ENCODE assay signal across 23 cellular contexts in the genomic region with DNA sequence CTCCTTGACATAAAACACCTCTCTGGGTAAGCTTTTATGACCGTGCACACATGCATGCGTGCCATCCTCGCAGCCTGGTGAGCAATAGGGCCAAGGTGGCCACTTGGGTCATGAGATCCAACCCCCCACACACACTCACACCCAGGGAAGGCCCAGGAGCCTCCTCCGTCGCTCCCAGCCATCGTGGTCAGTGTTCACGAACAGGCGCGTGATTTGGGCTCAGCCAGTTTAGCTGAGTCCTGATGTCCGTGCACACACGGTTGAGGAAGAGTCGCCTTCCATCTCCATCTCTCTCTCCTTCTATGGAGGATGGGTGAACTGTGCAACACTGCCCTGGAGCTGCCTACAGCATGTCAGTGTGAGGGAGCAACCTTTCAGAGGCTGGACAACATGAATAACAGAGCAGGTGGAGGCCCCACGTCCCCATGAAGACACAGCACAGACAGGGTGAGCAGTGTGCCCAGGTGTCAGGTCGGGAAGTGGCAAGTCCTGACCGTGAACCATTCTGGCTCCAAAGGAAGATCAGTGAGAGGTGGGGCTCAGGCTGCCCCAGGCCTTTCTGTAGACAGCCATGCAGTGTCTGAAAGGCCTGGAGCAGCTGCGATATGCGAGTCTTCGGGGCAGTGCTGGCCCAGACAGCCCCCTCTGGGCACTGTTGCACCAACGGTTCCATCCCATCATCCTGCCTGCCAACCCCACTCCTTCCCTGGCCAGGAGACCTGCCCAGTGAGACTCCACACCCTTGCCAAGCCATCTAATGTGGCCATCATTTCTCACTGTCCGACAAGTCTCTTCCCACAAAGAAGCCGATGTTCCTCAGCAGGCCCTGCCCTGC.
DNase-seq lines count a peak whose midpoint lies in the region; ATAC-seq, FAIRE-seq and TF ChIP-seq lines count a peak whose summit lies in the region.
"Had no signal": no experiment of that assay in that cellular context is flagged by ENCODE, and none has a peak within 500 bp of the region (broad histone marks: within the 10 kb centered on the region; RNA-seq: fewer than 3 reads in every experiment).

No MANE protein-coding gene starts in this region.

- no peaks in the 10 kb centered on the region for H3K79me2 ChIP-seq in smooth muscle cell (ENCODE audit: low read depth)

- 97% methylated on average over 21 of the region's 21 CpGs for WGBS in smooth muscle cell (ENCODE audit: low lambda C conversion rate)

- no peak overlapping the region for H3K27ac ChIP-seq in right atrium auricular region
- H3K27ac ChIP-seq in smooth muscle cell (ENCODE audit: low read depth), result no peak overlapping the region
- H3K27ac ChIP-seq in kidney (ENCODE audit: low read depth in 2 of 2, low read length in 2 of 2), result no peak overlapping the region
- H3K27ac ChIP-seq: RWPE1 had no signal

- H3K4me2 ChIP-seq in smooth muscle cell, result peak overlapping the region; percentile 53

- H3F3A ChIP-seq in smooth muscle cell (ENCODE audit: low read depth), result no peaks in the 10 kb centered on the region

- H4K20me1 ChIP-seq in smooth muscle cell (ENCODE audit: low read depth), result no peaks in the 10 kb centered on the region

- H3K9ac ChIP-seq in smooth muscle cell (ENCODE audit: low read depth) (no peak overlapping the region), kidney (ENCODE audit: low read length in 2 of 2) (no peak overlapping the region)

- TF ChIP-seq CTCF in right atrium auricular region (IDR thresholded peaks at IDR 0.05), result no peak
- TF ChIP-seq CTCF in smooth muscle cell (IDR thresholded peaks at IDR 0.05; ENCODE audit: borderline replicate concordance, insufficient read depth, poor library complexity, severe bottlenecking), result no peak
- no peak for TF ChIP-seq CTCF in kidney (IDR thresholded peaks at IDR 0.05; ENCODE audit: borderline replicate concordance, extremely low read depth, insufficient read depth)

- no peak for FAIRE-seq in kidney (lab: Jason Lieb, UNC)
- FAIRE-seq: GM12892, GM19239, H54 had no signal

- H3K27me3 ChIP-seq in right atrium auricular region (no peaks in the 10 kb centered on the region), smooth muscle cell (ENCODE audit: low read depth) (no peaks in the 10 kb centered on the region)
- H3K27me3 ChIP-seq: BE2C had no signal

- DNase-seq in right atrium auricular region (ENCODE audit: low spot score) (peak; percentile 48), Right ventricle myocardium inferior (ENCODE audit: missing footprints) (no peak), mesenteric fat pad (ENCODE audit: low spot score) (peak; percentile 81), smooth muscle cell (lab: John Stamatoyannopoulos, UW; ENCODE audit: unreplicated experiment) (no peak), ecto neural progenitor cell (ENCODE audit: low spot score) (no peak), H4 (ENCODE audit: low spot score) (no peak), kidney (no peak)
- DNase-seq: 8988T; ACHN; BE2C; CD8-positive, alpha-beta memory T cell; DMS79 treated with DMSO at 0.1 percent for 48 hours; Kasumi-1; NCI-H1092 treated with DMSO at 0.1 percent for 48 hours; NCI-H1436 treated with DMSO at 0.1 percent for 48 hours; NCI-H187 treated with DMSO at 0.1 percent for 48 hours; NCI-H526 treated with DMSO at 0.1 percent for 48 hours; SHP77 treated with DMSO at 0.1 percent for 48 hours had no signal

- no peak overlapping the region for H3K4me3 ChIP-seq in right atrium auricular region
- H3K4me3 ChIP-seq in smooth muscle cell, result no peak overlapping the region
- H3K4me3 ChIP-seq in kidney (ENCODE audit: low read length in 2 of 2), result no peak overlapping the region

- ATAC-seq in Right ventricle myocardium inferior, result no peak
- ATAC-seq: Panc1 had no signal

- H3K4me1 ChIP-seq in right atrium auricular region (no peaks in the 10 kb centered on the region), smooth muscle cell (ENCODE audit: low read depth) (no peaks in the 10 kb centered on the region), kidney (ENCODE audit: control insufficient read depth in 1 of 2, insufficient read depth in 1 of 2, low read depth in 1 of 2, low read length in 2 of 2) (no peaks in the 10 kb centered on the region)
- H3K4me1 ChIP-seq: BE2C had no signal

- H2AFZ ChIP-seq in smooth muscle cell (ENCODE audit: low read depth), result no peak overlapping the region

- H3K36me3 ChIP-seq in right atrium auricular region, result no peaks in the 10 kb centered on the region
- no peaks in the 10 kb centered on the region for H3K36me3 ChIP-seq in smooth muscle cell (ENCODE audit: low read depth)
- H3K36me3 ChIP-seq in kidney (ENCODE audit: control insufficient read depth in 1 of 2, insufficient read depth in 2 of 2, low read length in 2 of 2), result no peaks in the 10 kb centered on the region
- H3K36me3 ChIP-seq: BE2C had no signal

- no peaks in the 10 kb centered on the region for H3K9me3 ChIP-seq in right atrium auricular region
- H3K9me3 ChIP-seq in smooth muscle cell (replicated peaks; ENCODE audit: low read depth), result no peaks in the 10 kb centered on the region
- no peaks in the 10 kb centered on the region for H3K9me3 ChIP-seq in kidney (ENCODE audit: control insufficient read depth in 1 of 2, low read length in 2 of 2)
- H3K9me3 ChIP-seq: BE2C had no signal

- intact Hi-C loops in Right ventricle myocardium inferior (cut with DNase I) (no loop called here), kidney (cut with DNase I) (no loop called here)

Comparison
In these comparisons a context has a peak if more than half of its experiments do, and no peak if none do; other contexts are left out.
1. DNase-seq: peak in right atrium auricular region (single experiment) and mesenteric fat pad (single experiment); none in Right ventricle myocardium inferior (single experiment), smooth muscle cell (single experiment), ecto neural progenitor cell (single experiment), H4 (single experiment) and kidney (single experiment).